ENCODE assay signal across 21 cellular contexts in genomic region chr22:41359376-41359775, GRCh38. TPM values are rescaled to one million over a fixed set of nuclear protein-coding genes. Genes with fewer than 3 reads are reported as not detected.
DNase-seq lines count a peak whose midpoint lies in the region; ATAC-seq and TF ChIP-seq lines count a peak whose summit lies in the region.
"Had no signal": no experiment of that assay in that cellular context is flagged by ENCODE, and none has a peak within 500 bp of the region (broad histone marks: within the 10 kb centered on the region; RNA-seq: fewer than 3 reads in every experiment).

No MANE protein-coding gene starts in this region.

- no peak overlapping the region for H3K23ac ChIP-seq in neuronal stem cell (ENCODE audit: low read depth, low read length, poor library complexity)

- H3K4me1 ChIP-seq in OCI-LY7 (ENCODE audit: insufficient read depth, low read length, poor library complexity, severe bottlenecking) (no peaks in the 10 kb centered on the region), endodermal cell (ENCODE audit: control insufficient read depth, insufficient read depth, low read length) (peaks cover 13% of the 10 kb centered on the region), neuronal stem cell (ENCODE audit: control insufficient read depth in 2 of 2, insufficient read depth in 1 of 2, low read depth in 1 of 2, low read length in 2 of 2) (peaks cover 2 to 17% of the 10 kb centered on the region in 2 donors), spleen (no peaks in the 10 kb centered on the region)

- H2BK120ac ChIP-seq in neuronal stem cell (ENCODE audit: low read depth, low read length) = no peak overlapping the region

- POLR2A ChIA-PET in OCI-LY7 (lab: Charles Lee) = no interaction called here

- CTCF ChIA-PET in Calu3 (lab: Charles Lee) (no interaction called here), OCI-LY7 (lab: Charles Lee; ENCODE audit: unreplicated experiment) (no interaction called here)

- H3K27ac ChIP-seq in OCI-LY7 (ENCODE audit: low read depth, low read length, poor library complexity, severe bottlenecking) (no peak overlapping the region), endodermal cell (ENCODE audit: low read depth, low read length) (peak overlapping the region; percentile 57), neuronal stem cell (replicated peaks; ENCODE audit: low read length) (peak overlapping the region; percentile 7), substantia nigra (ENCODE audit: low read depth, low read length, poor library complexity, severe bottlenecking) (no peak overlapping the region), spleen (no peak overlapping the region)
- H3K27ac ChIP-seq: ovary had no signal

- H2AK5ac ChIP-seq in neuronal stem cell (ENCODE audit: low read depth, low read length) = no peak overlapping the region

- no peaks in the 10 kb centered on the region for H3K9me3 Mint-ChIP-seq in Calu3 (ENCODE audit: low read depth, unreplicated experiment)
- no peaks in the 10 kb centered on the region for H3K9me3 Mint-ChIP-seq in endodermal cell
- H3K9me3 Mint-ChIP-seq: activated CD4-positive, alpha-beta T cell treated with anti-CD3 and anti-CD28 coated beads, Interleukin-2, amount 10 ng/mL, durations not matched to agents 24 days and 14 days; activated naive CD4-positive, alpha-beta T cell treated with anti-CD3 and anti-CD28 coated beads, Interleukin-2, amount 50 U/mL, for 72 hours; activated T-helper 1 cell treated with anti-CD3 and anti-CD28 coated beads, Interleukin-12 subunit alpha, Interleukin-12 subunit beta, Interleukin-2, Interleukin-4 antibody, amounts not matched to agents 30 ng/mL and 10 ng/mL and 1 ng/mL, durations not matched to agents 14 hours and 24 hours and 36 hours; HFFc6; T-helper 1 cell treated with Interleukin-12 subunit alpha and Interleukin-12 subunit beta and Interleukin-4 antibody, amounts not matched to agents 30 μg/mL and 1 μg/mL, for 36 hours had no signal

- no peaks in the 10 kb centered on the region for H3K79me2 ChIP-seq in OCI-LY7 (ENCODE audit: insufficient read depth, low read depth, low read length)

- H4K20me1 ChIP-seq in OCI-LY7 (ENCODE audit: insufficient read depth, low read length) = no peaks in the 10 kb centered on the region

- WGBS in endodermal cell (ENCODE audit: insufficient coverage in 1 of 2, insufficient read length in 1 of 2), 2 experiments = 90 to 100% methylated on average over 1 to 4 of the region's 4 CpGs
- WGBS in neuronal stem cell (ENCODE audit: extremely low coverage in 2 of 2, insufficient read length in 2 of 2, insufficient replicate concordance in 1 of 2), 2 donors = no CpG with 5 or more reads among the region's 4 CpGs
- WGBS in spleen, 5 donors = 84 to 95% (median 86%) methylated on average over 4 of the region's 4 CpGs

- no peak overlapping the region for H3K4me3 Mint-ChIP-seq in Calu3 (ENCODE audit: low read depth, unreplicated experiment)
- H3K4me3 Mint-ChIP-seq in endodermal cell = no peak overlapping the region
- H3K4me3 Mint-ChIP-seq: activated CD4-positive, alpha-beta T cell treated with anti-CD3 and anti-CD28 coated beads, Interleukin-2, amount 10 ng/mL, durations not matched to agents 24 days and 14 days; activated T-helper 1 cell treated with anti-CD3 and anti-CD28 coated beads, Interleukin-12 subunit alpha, Interleukin-12 subunit beta, Interleukin-2, Interleukin-4 antibody, amounts not matched to agents 30 ng/mL and 10 ng/mL and 1 ng/mL, durations not matched to agents 14 hours and 24 hours and 36 hours; CD4-positive, CD25-positive, alpha-beta regulatory T cell; HFFc6; T-helper 1 cell treated with Interleukin-12 subunit alpha and Interleukin-12 subunit beta and Interleukin-4 antibody, amounts not matched to agents 30 μg/mL and 1 μg/mL, for 36 hours had no signal

- H3K9me3 ChIP-seq in OCI-LY7 (ENCODE audit: low read length) = no peaks in the 10 kb centered on the region
- no peaks in the 10 kb centered on the region for H3K9me3 ChIP-seq in endodermal cell (ENCODE audit: control insufficient read depth, low read length)
- no peaks in the 10 kb centered on the region for H3K9me3 ChIP-seq in neuronal stem cell (replicated peaks in 1 of 2; ENCODE audit: control insufficient read depth in 2 of 2, insufficient read depth in 1 of 2, low read depth in 1 of 2, low read length in 2 of 2)
- H3K9me3 ChIP-seq in spleen = no peaks in the 10 kb centered on the region
- H3K9me3 ChIP-seq: ovary had no signal

- H3K9ac ChIP-seq in endodermal cell (ENCODE audit: extremely low read depth, low read length, poor library complexity, severe bottlenecking) (no peak overlapping the region), neuronal stem cell (ENCODE audit: low read depth, low read length, poor library complexity) (no peak overlapping the region)

- H2BK15ac ChIP-seq in neuronal stem cell (ENCODE audit: low read length) = no peak overlapping the region

- H3K27ac Mint-ChIP-seq in Calu3 (ENCODE audit: unreplicated experiment) = no peak overlapping the region
- H3K27ac Mint-ChIP-seq in endodermal cell = peak overlapping the region; percentile 84
- H3K27ac Mint-ChIP-seq: activated CD4-positive, alpha-beta T cell treated with anti-CD3 and anti-CD28 coated beads, Interleukin-2, amount 10 ng/mL, durations not matched to agents 24 days and 14 days; activated T-helper 1 cell treated with anti-CD3 and anti-CD28 coated beads, Interleukin-12 subunit alpha, Interleukin-12 subunit beta, Interleukin-2, Interleukin-4 antibody, amounts not matched to agents 30 ng/mL and 10 ng/mL and 1 ng/mL, durations not matched to agents 14 hours and 24 hours and 36 hours; HFFc6; T-helper 1 cell treated with Interleukin-12 subunit alpha and Interleukin-12 subunit beta and Interleukin-4 antibody, amounts not matched to agents 30 μg/mL and 1 μg/mL, for 36 hours had no signal

- H3K4me1 Mint-ChIP-seq in Calu3 (ENCODE audit: low read depth, unreplicated experiment) = peaks cover 15% of the 10 kb centered on the region
- H3K4me1 Mint-ChIP-seq in endodermal cell = peaks cover 13% of the 10 kb centered on the region
- H3K4me1 Mint-ChIP-seq: activated CD4-positive, alpha-beta T cell treated with anti-CD3 and anti-CD28 coated beads, Interleukin-2, amount 10 ng/mL, durations not matched to agents 24 days and 14 days had no signal

- H3K4ac ChIP-seq in neuronal stem cell (ENCODE audit: low read length) = no peak overlapping the region

- no peak overlapping the region for H2AFZ ChIP-seq in OCI-LY7 (ENCODE audit: low read length)
- H2AFZ ChIP-seq in neuronal stem cell (ENCODE audit: low read length) = no peak overlapping the region

- TF ChIP-seq CTCF in Calu3 (IDR thresholded peaks at IDR 0.05; ENCODE audit: unreplicated experiment) (no peak), OCI-LY7 (conservative IDR thresholded peaks at IDR 0.05; ENCODE audit: low read length) (no peak), endodermal cell (conservative IDR thresholded peaks at IDR 0.05) (no peak), spleen (IDR thresholded peaks at IDR 0.05 in 8 of 11, conservative IDR thresholded peaks at IDR 0.05 in 3 of 11) (no peak)

- DNase-seq in Calu3 (no peak), OCI-LY7 (ENCODE audit: low spot score) (no peak), endodermal cell (no peak), neuronal stem cell (ENCODE audit: low spot score) (no peak), substantia nigra (lab: John Stamatoyannopoulos, UW) (no peak), spleen (no peak)
- DNase-seq: activated CD4-positive, alpha-beta T cell treated with anti-CD3 and anti-CD28 coated beads, Interleukin-2, amount 10 ng/mL, durations not matched to agents 24 days and 14 days; CD4-positive, CD25-positive, alpha-beta regulatory T cell; DMS153; effector memory CD4-positive, alpha-beta T cell; GDM1; HFFc6; NCI-H1092; NCI-H2029; NCI-H345; ovary had no signal

- no peaks in the 10 kb centered on the region for H3K27me3 Mint-ChIP-seq in Calu3 (ENCODE audit: unreplicated experiment)
- H3K27me3 Mint-ChIP-seq in endodermal cell (ENCODE audit: insufficient read depth) = no peaks in the 10 kb centered on the region
- H3K27me3 Mint-ChIP-seq: activated CD4-positive, alpha-beta T cell treated with anti-CD3 and anti-CD28 coated beads, Interleukin-2, amount 10 ng/mL, durations not matched to agents 24 days and 14 days had no signal

- H3K36me3 Mint-ChIP-seq in Calu3 (ENCODE audit: insufficient read depth, unreplicated experiment) = peaks cover 22% of the 10 kb centered on the region
- peaks cover 19% of the 10 kb centered on the region for H3K36me3 Mint-ChIP-seq in endodermal cell (ENCODE audit: low read depth)
- H3K36me3 Mint-ChIP-seq: activated naive CD4-positive, alpha-beta T cell treated with anti-CD3 and anti-CD28 coated beads, Interleukin-2, amount 50 U/mL, for 72 hours had no signal

- H3K36me3 ChIP-seq in OCI-LY7 (ENCODE audit: insufficient read depth, low read length) = peaks cover 31% of the 10 kb centered on the region; the same call in 1 of the 2 replicates
- H3K36me3 ChIP-seq in endodermal cell (ENCODE audit: control insufficient read depth, insufficient read depth, low read length) = peaks cover 12% of the 10 kb centered on the region
- peaks cover 30 to 55% of the 10 kb centered on the region in 2 donors for H3K36me3 ChIP-seq in neuronal stem cell (replicated peaks in 1 of 2; ENCODE audit: control insufficient read depth in 2 of 2, insufficient read depth in 2 of 2, low read length in 2 of 2)
- H3K36me3 ChIP-seq in spleen = peaks cover 4 to 53% (median 39%) of the 10 kb centered on the region in 6 donors
- H3K36me3 ChIP-seq: ovary had no signal

- TSS peak; percentile 46 for BruUV-seq in Calu3 (replicated peaks; lab: Mats Ljungman, UMichigan)
- BruUV-seq in OCI-LY7 (replicated peaks; lab: Mats Ljungman, UMichigan) = TSS peak; percentile 75

- H3K4me3 ChIP-seq in OCI-LY7 (ENCODE audit: low read depth, low read length, poor library complexity, severe bottlenecking) (no peak overlapping the region), endodermal cell (ENCODE audit: low read length) (no peak overlapping the region), neuronal stem cell (ENCODE audit: low read length in 2 of 2) (no peak overlapping the region), spleen (no peak overlapping the region)
- H3K4me3 ChIP-seq: ovary had no signal

- H3K14ac ChIP-seq in neuronal stem cell (ENCODE audit: low read length) = no peak overlapping the region

- H2BK5ac ChIP-seq in neuronal stem cell (ENCODE audit: low read length) = no peak overlapping the region

- H4K91ac ChIP-seq in neuronal stem cell (ENCODE audit: low read depth, low read length, poor library complexity) = no peak overlapping the region

- peaks cover 5% of the 10 kb centered on the region for H3K79me1 ChIP-seq in neuronal stem cell (ENCODE audit: low read depth, low read length)

- peak overlapping the region; percentile 59 for H3K18ac ChIP-seq in neuronal stem cell (ENCODE audit: low read length)

- ATAC-seq in HG02571 (IDR thresholded peaks at IDR 0.05; ENCODE audit: unreplicated experiment) (no peak), GM21390 (IDR thresholded peaks at IDR 0.05; ENCODE audit: unreplicated experiment) (no peak)
- ATAC-seq: activated naive CD4-positive, alpha-beta T cell treated with anti-CD3 and anti-CD28 coated beads, Interleukin-2, amount 50 U/mL, for 72 hours had no signal

- no peaks in the 10 kb centered on the region for H3K9me2 ChIP-seq in OCI-LY7 (ENCODE audit: insufficient read depth, low read length)

- H2BK12ac ChIP-seq in neuronal stem cell (ENCODE audit: low read length) = no peak overlapping the region

- no peak overlapping the region for H4K8ac ChIP-seq in neuronal stem cell (ENCODE audit: low read depth, low read length)

- no peak overlapping the region for H3K4me2 ChIP-seq in OCI-LY7 (ENCODE audit: low read length)
- no peak overlapping the region for H3K4me2 ChIP-seq in neuronal stem cell (ENCODE audit: insufficient read depth, low read length, poor library complexity, severe bottlenecking)

- intact Hi-C loops in Calu3 (cut with micrococcal nuclease; ENCODE audit: unreplicated experiment) = no loop called here
- intact Hi-C loops in OCI-LY7 (cut with micrococcal nuclease; ENCODE audit: unreplicated experiment) = no loop called here
- intact Hi-C loops in spleen (cut with DNase I; ENCODE audit: low total_unique reads) = no loop called here

- H3K27me3 ChIP-seq in endodermal cell (ENCODE audit: control insufficient read depth, insufficient read depth, low read length, poor library complexity, severe bottlenecking) = no peaks in the 10 kb centered on the region
- H3K27me3 ChIP-seq in neuronal stem cell (ENCODE audit: control insufficient read depth in 3 of 3, insufficient read depth in 3 of 3, low read depth in 1 of 3, low read length in 3 of 3) = no peaks in the 10 kb centered on the region
- no peaks in the 10 kb centered on the region for H3K27me3 ChIP-seq in spleen (replicated peaks in 1 of 7)
- H3K27me3 ChIP-seq: ovary had no signal

- TF ChIP-seq POLR2A in spleen (IDR thresholded peaks at IDR 0.05) = no peak

RNA-seq across cellular contexts. Expression of gene TEF, which starts 22.4 kb away (rescaled TPM):
- total RNA-seq in Calu3 (2022) (4.6 and 6.3 TPM in 2 replicates), OCI-LY7 (2022) (6.1 and 7.0 TPM in 2 replicates), endodermal cell (1 to 10 TPM; 4.7 to 7.9 TPM), spleen (10 to 100 TPM in 6 of 7 donors, 1 to 10 TPM in 1; 7.6 to 29.9 (median 13.6) TPM)
- total RNA-seq in OCI-LY7 (2014; rRNA removed; shearing (Covaris generic)) = 4.3 and 6.8 TPM in 2 replicates
- 10.7 TPM for polyA plus RNA-seq in endodermal cell (2013, experiment 1 of 2)
- 10.4 TPM for polyA plus RNA-seq in endodermal cell (2013, experiment 2 of 2)
- 15.1 TPM for polyA plus RNA-seq in neuronal stem cell (2013, experiment 1 of 2)
- 15.8 TPM for polyA plus RNA-seq in neuronal stem cell (2013, experiment 2 of 2)
- 1 to 10 TPM; 2.2 to 7.6 (median 3.0) TPM for polyA plus RNA-seq in spleen

RNA-seq across cellular contexts. Expression of gene ZC3H7B, which starts 58.1 kb away (rescaled TPM):
- total RNA-seq in Calu3 (2022) = 53.3 and 53.5 TPM in 2 replicates
- 42.4 and 46.7 TPM in 2 replicates for total RNA-seq in OCI-LY7 (2014; rRNA removed; shearing (Covaris generic))
- 55.1 and 56.3 TPM in 2 replicates for total RNA-seq in OCI-LY7 (2022)
- 10 to 100 TPM; 70.9 to 74.2 TPM for total RNA-seq in endodermal cell
- polyA plus RNA-seq in endodermal cell (2013, experiment 1 of 2) = 40.4 TPM
- 39.2 TPM for polyA plus RNA-seq in endodermal cell (2013, experiment 2 of 2)
- 38.6 TPM for polyA plus RNA-seq in neuronal stem cell (2013, experiment 1 of 2)
- 38.4 TPM for polyA plus RNA-seq in neuronal stem cell (2013, experiment 2 of 2)
- total RNA-seq in spleen = 10 to 100 TPM; 38.7 to 59.1 (median 53.7) TPM
- 10 to 100 TPM; 10.5 to 34.2 (median 11.8) TPM for polyA plus RNA-seq in spleen

Comparison
In these comparisons a context has a peak if more than half of its experiments do, and no peak if none do; other contexts are left out.
1. H3K27ac ChIP-seq: peak in endodermal cell (single experiment) and neuronal stem cell (single experiment); none in OCI-LY7 (single experiment), substantia nigra (single experiment) and spleen (0 of 8).